In the genomic region with DNA sequence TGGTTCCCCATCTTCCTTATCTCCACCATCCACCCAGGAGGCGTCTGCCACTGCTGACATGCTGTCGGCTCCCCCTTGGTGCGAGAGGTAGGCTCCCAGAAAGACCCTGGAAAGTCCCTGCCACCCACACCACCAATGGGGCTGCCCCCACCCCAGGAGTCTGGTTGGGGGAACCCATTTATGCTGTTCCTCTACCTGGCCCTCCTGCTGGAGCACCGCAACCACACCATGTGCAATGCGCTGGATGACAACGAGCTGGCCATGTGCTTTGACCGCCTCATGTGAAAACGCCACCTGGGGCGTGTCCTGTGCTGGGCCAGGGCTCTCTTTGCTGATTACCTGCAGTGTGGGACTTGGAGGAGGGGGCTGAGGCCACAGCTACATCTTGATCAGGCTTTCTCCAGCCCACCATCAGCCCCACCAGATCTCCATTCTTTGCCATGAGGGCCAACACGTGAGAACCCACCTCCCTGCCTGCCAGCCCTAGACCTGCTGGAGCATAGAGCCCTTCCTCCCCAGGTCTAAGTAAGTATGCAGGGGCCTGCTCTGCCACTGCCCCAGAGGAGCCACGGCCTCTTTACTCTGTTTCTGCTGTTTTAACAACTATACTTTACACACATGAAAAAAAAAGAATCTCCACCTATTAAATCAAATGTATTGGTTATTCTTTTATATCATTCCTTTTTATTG, we compare ENCODE assay signal across 1 cellular context.
TF ChIP-seq lines count a peak whose summit lies in the region.

No MANE protein-coding gene starts in this region.

TF ChIP-seq in HepG2, 621 proteins besides CTCF, POLR2A, EP300 and RAD21:
- TF ChIP-seq PAX8 (CRISPR knock-in tag; IDR thresholded peaks at IDR 0.05; ENCODE audit: borderline replicate concordance) (no peak), MNT (IDR thresholded peaks at IDR 0.05) (peak; percentile 89)
